ENCODE assay signal across 1 cellular context in the genomic region with DNA sequence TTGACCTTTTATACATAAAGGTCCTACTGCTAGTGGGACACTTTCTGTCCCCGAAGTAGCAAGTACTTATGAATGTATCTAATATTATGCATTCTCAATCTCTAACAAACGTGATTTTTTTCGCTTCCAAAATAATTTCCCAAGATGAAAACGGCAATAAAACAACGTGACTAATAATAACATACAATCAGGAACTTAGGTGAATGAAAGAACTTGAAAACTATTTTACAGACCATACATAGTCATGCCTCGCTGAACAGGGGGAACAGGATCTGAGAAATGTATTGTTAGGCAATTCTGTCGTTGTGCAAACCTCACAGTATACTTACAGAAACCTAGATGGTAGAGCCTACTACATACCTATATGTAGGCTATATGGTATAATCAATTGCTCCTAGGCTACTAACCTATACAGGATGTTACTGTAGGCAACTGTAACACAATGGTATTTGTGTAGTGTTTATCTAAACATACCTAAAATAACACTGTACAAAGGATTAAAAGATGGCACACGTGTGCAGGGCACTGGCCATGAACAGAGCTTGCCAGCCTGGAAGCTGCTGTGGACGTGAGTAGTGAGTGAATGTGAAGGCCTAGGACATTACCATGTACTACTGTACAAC.
TF ChIP-seq lines count a peak whose summit lies in the region.

No MANE protein-coding gene starts in this region.

TF ChIP-seq in H1, 55 proteins besides CTCF, POLR2A, EP300 and RAD21 (continued from another document):
- no peak for TF ChIP-seq POU5F1 (IDR thresholded peaks at IDR 0.05; ENCODE audit: low read depth, low read length)
- TF ChIP-seq RXRA (IDR thresholded peaks at IDR 0.05; ENCODE audit: insufficient read depth, low read depth, low read length) = no peak
- no peak for TF ChIP-seq GABPA (IDR thresholded peaks at IDR 0.05; ENCODE audit: borderline replicate concordance, insufficient read depth, low read length)
- no peak for TF ChIP-seq TCF12 (IDR thresholded peaks at IDR 0.05; ENCODE audit: low read depth, low read length)
